ENCODE assay signal across 8 cellular contexts in genomic region chrX:17377047-17377692, GRCh38. TPM values are rescaled to one million over a fixed set of nuclear protein-coding genes. Genes with fewer than 3 reads are reported as not detected.
DNase-seq lines count a peak whose midpoint lies in the region; ATAC-seq and TF ChIP-seq lines count a peak whose summit lies in the region.

No MANE protein-coding gene starts in this region.

- no peak overlapping the region for H3K4me3 Mint-ChIP-seq in stimulated activated memory B cell treated with anti-CD40 and anti-IgM and Interleukin-4, amounts not matched to agents 10 μg/mL and 1 μg/mL and 100 μg/mL, for 72 hours

- no peaks in the 10 kb centered on the region for H3K36me3 ChIP-seq in gastroesophageal sphincter

- no peaks in the 10 kb centered on the region for H3K27me3 Mint-ChIP-seq in stimulated activated memory B cell treated with anti-CD40 and anti-IgM and Interleukin-4, amounts not matched to agents 10 μg/mL and 1 μg/mL and 100 μg/mL, for 72 hours

- DNase-seq in Right ventricle myocardium inferior (ENCODE audit: missing footprints) (peak; percentile 57), cardiac septum (ENCODE audit: low spot score) (no peak), SW480 (ENCODE audit: low spot score) (peak; percentile 64), renal cortical epithelial cell (ENCODE audit: low read depth) (peak; percentile 43)

- intact Hi-C loops in Right ventricle myocardium inferior (cut with DNase I), result loop anchor here (5.0 to 10.0 kb wide), 2 partner anchors 132 to 150 kb away; no protein-coding TSS in a partner anchor
- intact Hi-C loops in cardiac septum (cut with DNase I), result loop anchor here (5.0 to 10.0 kb wide), 2 partner anchors 148 to 215 kb away; no protein-coding TSS in a partner anchor

- TF ChIP-seq POLR2A in gastroesophageal sphincter (IDR thresholded peaks at IDR 0.05), result peak in 1 of 2 donors; percentile 16

- ATAC-seq in Right ventricle myocardium inferior (peak; percentile 25), gastroesophageal sphincter (peak; percentile 59), GM18867 (IDR thresholded peaks at IDR 0.05; ENCODE audit: unreplicated experiment) (no peak), GM18498 (IDR thresholded peaks at IDR 0.05; ENCODE audit: unreplicated experiment) (no peak)
- ATAC-seq in stimulated activated memory B cell treated with anti-CD40 and anti-IgM and Interleukin-4, amounts not matched to agents 10 μg/mL and 1 μg/mL and 100 μg/mL, for 72 hours, result no peak

- H3K36me3 Mint-ChIP-seq in stimulated activated memory B cell treated with anti-CD40 and anti-IgM and Interleukin-4, amounts not matched to agents 10 μg/mL and 1 μg/mL and 100 μg/mL, for 72 hours, result no peaks in the 10 kb centered on the region

- H3K27me3 ChIP-seq in gastroesophageal sphincter, result no peaks in the 10 kb centered on the region

- WGBS in gastroesophageal sphincter (ENCODE audit: low coverage in 1 of 2), 2 donors, result 0 to 23% methylated on average over 7 of the region's 45 CpGs

- H3K9me3 Mint-ChIP-seq in stimulated activated memory B cell treated with anti-CD40 and anti-IgM and Interleukin-4, amounts not matched to agents 10 μg/mL and 1 μg/mL and 100 μg/mL, for 72 hours, result peaks cover 12% of the 10 kb centered on the region

- H3K4me1 ChIP-seq in gastroesophageal sphincter, result no peaks in the 10 kb centered on the region

- H3K27ac ChIP-seq in gastroesophageal sphincter, result peak overlapping the region in 3 of 4 donors; percentile 42 to 85 (median 79)

- no peaks in the 10 kb centered on the region for H3K9me3 ChIP-seq in gastroesophageal sphincter

- no peaks in the 10 kb centered on the region for H3K4me1 Mint-ChIP-seq in stimulated activated memory B cell treated with anti-CD40 and anti-IgM and Interleukin-4, amounts not matched to agents 10 μg/mL and 1 μg/mL and 100 μg/mL, for 72 hours

- H3K4me3 ChIP-seq in gastroesophageal sphincter, result peak overlapping the region; percentile 68 to 87

- no peak for TF ChIP-seq EP300 in gastroesophageal sphincter (IDR thresholded peaks at IDR 0.05)

- TF ChIP-seq CTCF in gastroesophageal sphincter (IDR thresholded peaks at IDR 0.05), result no peak

- H3K27ac Mint-ChIP-seq in stimulated activated memory B cell treated with anti-CD40 and anti-IgM and Interleukin-4, amounts not matched to agents 10 μg/mL and 1 μg/mL and 100 μg/mL, for 72 hours, result no peak overlapping the region

RNA-seq across cellular contexts. Expression of gene NHS, which starts 2.2 kb away (rescaled TPM):
- total RNA-seq in Right ventricle myocardium inferior (2.8 TPM), cardiac septum (2.6 TPM), gastroesophageal sphincter (10 to 100 TPM in 1 of 4 donors, 1 to 10 TPM in 3; 4.7 to 12.3 (median 6.6) TPM), renal cortical epithelial cell (4.9 and 14.2 TPM in 2 replicates)

Comparison
In these comparisons a context has a peak if more than half of its experiments do, and no peak if none do; other contexts are left out.
1. ATAC-seq: peak in Right ventricle myocardium inferior (single experiment) and gastroesophageal sphincter (single experiment); none in stimulated activated memory B cell treated with anti-CD40 and anti-IgM and Interleukin-4, amounts not matched to agents 10 μg/mL and 1 μg/mL and 100 μg/mL, for 72 hours (single experiment), GM18867 (single experiment) and GM18498 (single experiment).